Comparison of ENCODE assay signal across 8 cellular contexts in the genomic region with DNA sequence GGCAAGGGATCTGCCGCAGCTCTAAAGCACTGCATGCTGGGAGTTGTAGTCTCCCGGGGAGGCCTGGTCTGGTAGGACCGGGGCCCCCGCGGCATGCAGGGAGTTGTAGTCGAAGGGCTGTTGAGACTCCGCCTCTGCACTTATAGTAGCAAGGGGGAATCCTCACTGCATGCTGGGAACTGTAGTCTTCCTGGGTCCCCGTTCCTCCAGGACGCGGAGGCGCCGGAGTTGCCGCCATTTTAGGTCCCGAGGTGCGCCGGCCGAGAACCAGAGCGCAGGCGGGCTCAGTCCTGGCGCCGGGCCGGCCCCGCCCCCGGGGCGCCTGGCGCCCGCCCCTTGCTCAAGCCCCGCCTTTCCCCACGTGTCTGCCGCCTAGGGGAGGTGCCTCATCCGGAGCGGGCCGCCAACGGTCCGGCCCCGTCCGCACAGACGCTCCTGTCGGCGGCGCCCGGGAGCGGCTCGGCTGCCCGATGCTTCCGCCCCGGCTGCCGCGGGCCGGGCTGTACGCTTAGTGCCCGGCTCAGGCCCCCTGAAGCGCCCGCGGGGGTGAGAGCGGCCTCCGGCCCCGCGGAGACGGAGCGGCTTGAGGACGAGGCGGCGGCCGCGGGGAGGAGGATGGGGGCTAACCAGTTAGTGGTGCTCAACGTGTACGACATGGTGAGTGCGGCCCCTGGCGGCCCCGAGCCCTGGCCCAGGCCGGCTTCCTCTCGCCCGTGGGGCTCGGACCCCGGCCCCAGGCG. TPM values are rescaled to one million over a fixed set of nuclear protein-coding genes. Genes with fewer than 3 reads are reported as not detected.
DNase-seq lines count a peak whose midpoint lies in the region; ATAC-seq, FAIRE-seq and TF ChIP-seq lines count a peak whose summit lies in the region.

A gene (plus strand): TSS at position 428 of the 740 bp plus-strand sequence. CDS start 188 bp downstream, at position 616.

- H3K4me3 Mint-ChIP-seq in activated CD4-positive, alpha-beta T cell treated with anti-CD3 and anti-CD28 coated beads for 36 hours = peak within 1 kb of the TSS; percentile 76

- peak within 1 kb of the TSS; percentile 79 for H3K4me2 ChIP-seq in BLaER1

- intact Hi-C loops in activated CD4-positive, alpha-beta T cell treated with anti-CD3 and anti-CD28 coated beads for 36 hours (cut with DNase I, micrococcal nuclease) = loop anchor here (1.0 to 5.0 kb wide), 12 partner anchors 53 to 1914 kb away; a partner anchor contains a TSS

- peak within 1 kb of the TSS; percentile 95 for H3K27ac Mint-ChIP-seq in activated CD4-positive, alpha-beta T cell treated with anti-CD3 and anti-CD28 coated beads for 36 hours

- H3K9me3 ChIP-seq in BLaER1 = peaks cover 18% of the 10 kb centered on the region

- FAIRE-seq in GM19239 (lab: Jason Lieb, UNC) = peak; percentile 94

- ATAC-seq in HG03457 (IDR thresholded peaks at IDR 0.05; ENCODE audit: unreplicated experiment) = peak; percentile 98
- ATAC-seq in activated CD4-positive, alpha-beta T cell treated with anti-CD3 and anti-CD28 coated beads for 36 hours = peak; percentile 96

- no peaks in the 10 kb centered on the region for H3K27me3 Mint-ChIP-seq in activated CD4-positive, alpha-beta T cell treated with anti-CD3 and anti-CD28 coated beads for 36 hours

- peaks cover 19% of the 10 kb centered on the region for H3K36me3 ChIP-seq in BLaER1

- peak; percentile 92 for DNase-seq in GM19239 (ENCODE audit: insufficient read length, low spot score)
- peak; percentile 95 to 99 for DNase-seq in NCI-H524 (lab: John Stamatoyannopoulos, UW)
- peak; percentile 98 for DNase-seq in activated CD4-positive, alpha-beta T cell treated with anti-CD3 and anti-CD28 coated beads for 36 hours
- DNase-seq in choroid plexus epithelial cell (ENCODE audit: low read depth) = peak; percentile 100
- DNase-seq in kidney glomerular epithelial cell (lab: John Stamatoyannopoulos, UW) = peak; percentile 97
- DNase-seq in stimulated activated CD4-positive, alpha-beta T cell treated with anti-CD3 and anti-CD28 coated beads, Interleukin-1b, Interleukin-23, amount 100 ng/mL, for 1 hour (ENCODE audit: low read depth in 2 of 2) = peak; percentile 94

- H3K9me3 Mint-ChIP-seq in activated CD4-positive, alpha-beta T cell treated with anti-CD3 and anti-CD28 coated beads for 36 hours (ENCODE audit: low read depth) = no peaks in the 10 kb centered on the region

- H3K4me1 Mint-ChIP-seq in activated CD4-positive, alpha-beta T cell treated with anti-CD3 and anti-CD28 coated beads for 36 hours = peaks cover 19% of the 10 kb centered on the region

- CTCF ChIA-PET in activated CD4-positive, alpha-beta T cell treated with anti-CD3 and anti-CD28 coated beads for 36 hours (lab: Charles Lee) = interaction anchor here (0.5 to 1.7 kb wide), 6 partner anchors 49 to 209 kb away, joined by 3 to 8 read pairs (median 3); no protein-coding TSS in a partner anchor

- H3K4me3 ChIP-seq in BLaER1 (peak within 1 kb of the TSS; percentile 95), choroid plexus epithelial cell (ENCODE audit: low read depth, low read length) (peak within 1 kb of the TSS; percentile 89)

- POLR2A ChIA-PET in activated CD4-positive, alpha-beta T cell treated with anti-CD3 and anti-CD28 coated beads for 36 hours (lab: Charles Lee) = interaction anchor here (0.6 to 1.1 kb wide), 3 partner anchors 24 to 316 kb away, joined by 3 read pairs; a partner anchor contains a TSS

- peaks cover 40% of the 10 kb centered on the region for H4K20me1 ChIP-seq in BLaER1

- H3K9ac ChIP-seq in BLaER1 = peak within 1 kb of the TSS; percentile 98

- H3K36me3 Mint-ChIP-seq in activated CD4-positive, alpha-beta T cell treated with anti-CD3 and anti-CD28 coated beads for 36 hours (ENCODE audit: low read depth) = peaks cover 8% of the 10 kb centered on the region

- TF ChIP-seq CTCF in choroid plexus epithelial cell (conservative IDR thresholded peaks at IDR 0.05; ENCODE audit: low read depth, low read length) = peak; percentile 51

- peak within 1 kb of the TSS; percentile 97 for H3K27ac ChIP-seq in BLaER1

- no peaks in the 10 kb centered on the region for H3K27me3 ChIP-seq in BLaER1

- H3K4me1 ChIP-seq in BLaER1 = peaks cover 25% of the 10 kb centered on the region

RNA-seq across cellular contexts. Expression of the gene that starts here (rescaled TPM):
- 10 to 100 TPM; 24.5 to 26.0 TPM for total RNA-seq in activated CD4-positive, alpha-beta T cell treated with anti-CD3 and anti-CD28 coated beads for 36 hours

Comparison
In these comparisons a context has a peak if more than half of its experiments do, and no peak if none do; other contexts are left out.
1. Peak in every context shown above with its lines: DNase-seq, ATAC-seq, H3K4me3 ChIP-seq and H3K27ac ChIP-seq.